Comparison of ENCODE assay signal across 26 cellular contexts in genomic region chr2:72738096-72738495, GRCh38.
"Had no signal": no experiment of that assay in that cellular context is flagged by ENCODE, and none has a peak within 500 bp of the region (broad histone marks: within the 10 kb centered on the region; RNA-seq: fewer than 3 reads in every experiment).

No MANE protein-coding gene starts in this region.

- H3K4me3 ChIP-seq: body of pancreas, colonic mucosa, left ventricle myocardium inferior, smooth muscle cell, thoracic aorta, upper lobe of left lung had no signal

- H3K9me3 Mint-ChIP-seq: activated T-cell treated with anti-CD3 and anti-CD28 coated beads, Interleukin-2, amount 50 U/mL, for 24 hours; central memory CD8-positive, alpha-beta T cell; endodermal cell; naive thymus-derived CD4-positive, alpha-beta T cell; neural crest cell had no signal

- H3K4me1 Mint-ChIP-seq: central memory CD8-positive, alpha-beta T cell; endodermal cell; naive thymus-derived CD4-positive, alpha-beta T cell; neural crest cell had no signal

- DNase-seq: activated CD4-positive, alpha-beta T cell treated with anti-CD3 and anti-CD28 coated beads for 1 hour; activated CD4-positive, alpha-beta T cell treated with anti-CD3 and anti-CD28 coated beads, Interleukin-2, amount 50 U/mL, for 4 hours; activated CD8-positive, alpha-beta memory T cell treated with anti-CD3 and anti-CD28 coated beads for 24 hours; activated CD8-positive, alpha-beta memory T cell treated with anti-CD3 and anti-CD28 coated beads, Interleukin-2, amount 50 U/mL, for 4 hours; activated naive CD4-positive, alpha-beta T cell treated with Interleukin-2 at 50 U/mL for 16 hours; activated T-cell treated with anti-CD3 and anti-CD28 coated beads, Interleukin-2, amount 50 U/mL, for 24 hours; body of pancreas; colonic mucosa; endodermal cell; foreskin melanocyte; glutamatergic neuron; hippocampal formation; left ventricle myocardium inferior; naive thymus-derived CD4-positive, alpha-beta T cell; occipital lobe; stimulated activated CD4-positive, alpha-beta T cell treated with anti-CD3 and anti-CD28 coated beads, Interleukin-2, amount 100 ng/mL, for 48 hours; stimulated activated CD8-positive, alpha-beta memory T cell treated with anti-CD3 and anti-CD28 coated beads, Interleukin-4, amount 100 ng/mL, for 48 hours; stimulated activated naive CD4-positive, alpha-beta T cell; T-helper 9 cell; upper lobe of left lung had no signal

- ATAC-seq: body of pancreas; naive thymus-derived CD4-positive, alpha-beta T cell; sciatic nerve had no signal

- H3K27me3 ChIP-seq: body of pancreas, colonic mucosa, upper lobe of left lung had no signal

- H3K9me3 ChIP-seq: body of pancreas, colonic mucosa, left ventricle myocardium inferior, thoracic aorta, upper lobe of left lung had no signal

- H3K36me3 ChIP-seq: colonic mucosa, thoracic aorta had no signal

- H3K4me1 ChIP-seq: body of pancreas, colonic mucosa, left ventricle myocardium inferior, upper lobe of left lung had no signal

- H3K27ac ChIP-seq: body of pancreas, colonic mucosa, epithelial cell of prostate, left ventricle myocardium inferior, thoracic aorta, upper lobe of left lung had no signal

- H3K4me3 Mint-ChIP-seq: activated T-cell treated with anti-CD3 and anti-CD28 coated beads, Interleukin-2, amount 50 U/mL, for 24 hours; central memory CD8-positive, alpha-beta T cell; endodermal cell; naive thymus-derived CD4-positive, alpha-beta T cell; neural crest cell had no signal

- H3K27ac Mint-ChIP-seq: activated T-cell treated with anti-CD3 and anti-CD28 coated beads, Interleukin-2, amount 50 U/mL, for 24 hours; endodermal cell; naive thymus-derived CD4-positive, alpha-beta T cell had no signal

- H3K27me3 Mint-ChIP-seq: activated T-cell treated with anti-CD3 and anti-CD28 coated beads, Interleukin-2, amount 50 U/mL, for 24 hours; central memory CD8-positive, alpha-beta T cell; naive thymus-derived CD4-positive, alpha-beta T cell had no signal
